Comparison of ENCODE assay signal across 12 cellular contexts in genomic region chr12:12467222-12467621, GRCh38.
DNase-seq lines count a peak whose midpoint lies in the region; ATAC-seq and TF ChIP-seq lines count a peak whose summit lies in the region.
"Had no signal": no experiment of that assay in that cellular context is flagged by ENCODE, and none has a peak within 500 bp of the region (broad histone marks: within the 10 kb centered on the region; RNA-seq: fewer than 3 reads in every experiment).

No MANE protein-coding gene starts in this region.

- H3K4me3 Mint-ChIP-seq in activated naive CD4-positive, alpha-beta T cell treated with anti-CD3 and anti-CD28 coated beads for 36 hours: no peak overlapping the region
- H3K4me3 Mint-ChIP-seq in naive thymus-derived CD8-positive, alpha-beta T cell: peak overlapping the region in 9 of 10 donors; percentile 36 to 72 (median 46)
- H3K4me3 Mint-ChIP-seq: brain had no signal

- no peaks in the 10 kb centered on the region for H3K9me3 Mint-ChIP-seq in activated naive CD4-positive, alpha-beta T cell treated with anti-CD3 and anti-CD28 coated beads for 36 hours
- H3K9me3 Mint-ChIP-seq in naive thymus-derived CD8-positive, alpha-beta T cell: no peaks in the 10 kb centered on the region

- H3K27ac Mint-ChIP-seq in activated naive CD4-positive, alpha-beta T cell treated with anti-CD3 and anti-CD28 coated beads for 36 hours: peak overlapping the region; percentile 55
- peak overlapping the region; percentile 90 to 100 (median 96) for H3K27ac Mint-ChIP-seq in naive thymus-derived CD8-positive, alpha-beta T cell
- H3K27ac Mint-ChIP-seq: brain, progenitor cell of endocrine pancreas had no signal

- CTCF ChIA-PET in activated naive CD4-positive, alpha-beta T cell treated with anti-CD3 and anti-CD28 coated beads for 36 hours (lab: Charles Lee): interaction anchor here (0.6 to 1.7 kb wide), 2 partner anchors 90 to 165 kb away, joined by 3 to 8 read pairs; no protein-coding TSS in a partner anchor

- H3K27ac ChIP-seq in ascending aorta: no peak overlapping the region

- DNase-seq in stimulated activated CD4-positive, alpha-beta T cell treated with anti-CD3 and anti-CD28 coated beads, Interleukin-15, amount 100 ng/mL, for 24 hours: peak; percentile 54
- no peak for DNase-seq in stimulated activated CD4-positive, alpha-beta T cell treated with anti-CD3 and anti-CD28 coated beads, Interleukin-2, amount 100 ng/mL, for 48 hours
- peak; percentile 47 for DNase-seq in activated naive CD4-positive, alpha-beta T cell treated with anti-CD3 and anti-CD28 coated beads for 36 hours
- peak in 5 of 10 donors; percentile 5 to 39 (median 34) for DNase-seq in naive thymus-derived CD8-positive, alpha-beta T cell
- no peak for DNase-seq in T1000 (lab: John Stamatoyannopoulos, UW)
- no peak for DNase-seq in BE2C
- DNase-seq in cardiac septum (ENCODE audit: low spot score): no peak
- no peak for DNase-seq in ascending aorta (ENCODE audit: low spot score in 2 of 2)
- DNase-seq: left cardiac atrium, NCI-H146 had no signal

- intact Hi-C loops in activated naive CD4-positive, alpha-beta T cell treated with anti-CD3 and anti-CD28 coated beads for 36 hours (cut with micrococcal nuclease): no loop called here
- intact Hi-C loops in cardiac septum (cut with DNase I): no loop called here
- intact Hi-C loops in ascending aorta (cut with DNase I): no loop called here

- POLR2A ChIA-PET in naive thymus-derived CD8-positive, alpha-beta T cell (lab: Charles Lee): interaction anchor here (0.6 to 4.5 kb wide), 9 partner anchors 8 to 230 kb away, joined by 3 to 44 read pairs (median 3); no protein-coding TSS in a partner anchor

- ATAC-seq in naive thymus-derived CD8-positive, alpha-beta T cell: peak; percentile 13 to 49

- no peaks in the 10 kb centered on the region for H3K36me3 ChIP-seq in BE2C
- peaks cover 0 to 13% of the 10 kb centered on the region in 2 donors for H3K36me3 ChIP-seq in ascending aorta

- H3K4me1 Mint-ChIP-seq in activated naive CD4-positive, alpha-beta T cell treated with anti-CD3 and anti-CD28 coated beads for 36 hours (ENCODE audit: low read depth): peaks cover 55% of the 10 kb centered on the region
- peaks cover 26 to 60% (median 52%) of the 10 kb centered on the region in 4 donors for H3K4me1 Mint-ChIP-seq in naive thymus-derived CD8-positive, alpha-beta T cell
- H3K4me1 Mint-ChIP-seq: brain had no signal

- no peak overlapping the region for H3K4me3 ChIP-seq in BE2C (ENCODE audit: low read depth, low read length)
- H3K4me3 ChIP-seq in ascending aorta: no peak overlapping the region

- no peaks in the 10 kb centered on the region for H3K27me3 Mint-ChIP-seq in activated naive CD4-positive, alpha-beta T cell treated with anti-CD3 and anti-CD28 coated beads for 36 hours (ENCODE audit: low read depth)
- no peaks in the 10 kb centered on the region for H3K27me3 Mint-ChIP-seq in naive thymus-derived CD8-positive, alpha-beta T cell
- H3K27me3 Mint-ChIP-seq: progenitor cell of endocrine pancreas had no signal

- H3K9me3 ChIP-seq in BE2C (no peaks in the 10 kb centered on the region), ascending aorta (no peaks in the 10 kb centered on the region)

- TF ChIP-seq CTCF in BE2C (IDR thresholded peaks at IDR 0.05; ENCODE audit: low read depth, low read length) (no peak), ascending aorta (IDR thresholded peaks at IDR 0.05) (no peak)

- no peaks in the 10 kb centered on the region for H3K4me1 ChIP-seq in BE2C
- no peaks in the 10 kb centered on the region for H3K4me1 ChIP-seq in ascending aorta

- H3K36me3 Mint-ChIP-seq in activated naive CD4-positive, alpha-beta T cell treated with anti-CD3 and anti-CD28 coated beads for 36 hours (ENCODE audit: low read depth): peaks cover 48% of the 10 kb centered on the region
- H3K36me3 Mint-ChIP-seq in naive thymus-derived CD8-positive, alpha-beta T cell: peaks cover 6 to 30% (median 15%) of the 10 kb centered on the region in 3 donors

- H3K27me3 ChIP-seq in BE2C (no peaks in the 10 kb centered on the region), ascending aorta (no peaks in the 10 kb centered on the region)

Comparison
In these comparisons a context has a peak if more than half of its experiments do, and no peak if none do; other contexts are left out.
1. DNase-seq: peak in stimulated activated CD4-positive, alpha-beta T cell treated with anti-CD3 and anti-CD28 coated beads, Interleukin-15, amount 100 ng/mL, for 24 hours (single experiment) and activated naive CD4-positive, alpha-beta T cell treated with anti-CD3 and anti-CD28 coated beads for 36 hours (single experiment); none in stimulated activated CD4-positive, alpha-beta T cell treated with anti-CD3 and anti-CD28 coated beads, Interleukin-2, amount 100 ng/mL, for 48 hours (0 of 2), T1000 (single experiment), BE2C (single experiment), cardiac septum (single experiment) and ascending aorta (0 of 2).